Comparison of ENCODE assay signal across 17 cellular contexts in the genomic region with DNA sequence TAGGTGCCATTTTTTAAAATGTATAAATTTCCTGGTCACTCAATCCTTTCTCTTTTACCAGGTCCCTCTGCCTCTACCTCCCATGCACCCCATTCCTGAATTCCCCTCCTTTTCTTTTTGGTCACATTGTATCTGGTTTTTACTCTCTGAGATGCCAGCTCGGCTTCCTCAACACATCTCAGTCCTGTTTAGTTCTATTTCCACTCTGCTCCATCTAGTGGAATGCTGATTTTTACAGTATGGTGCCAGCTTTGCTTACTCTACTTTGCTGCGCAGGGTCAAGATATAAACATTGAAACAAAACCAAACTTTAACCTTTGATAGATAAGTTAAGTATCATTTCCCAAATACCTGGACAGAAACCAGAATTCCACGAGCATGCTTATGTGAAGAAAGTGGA.
DNase-seq lines count a peak whose midpoint lies in the region; ATAC-seq and TF ChIP-seq lines count a peak whose summit lies in the region.
"Had no signal": no experiment of that assay in that cellular context is flagged by ENCODE, and none has a peak within 500 bp of the region (broad histone marks: within the 10 kb centered on the region; RNA-seq: fewer than 3 reads in every experiment).

No MANE protein-coding gene starts in this region.

- DNase-seq in Right ventricle myocardium inferior (ENCODE audit: missing footprints) = no peak
- DNase-seq in right atrium auricular region (ENCODE audit: low spot score) = no peak
- DNase-seq in OCI-M1 (lab: John Stamatoyannopoulos, UW) = peak; percentile 62
- DNase-seq in erythroblast (lab: John Stamatoyannopoulos, UW) = peak; percentile 38 to 40
- no peak for DNase-seq in gastrocnemius medialis
- no peak for DNase-seq in foreskin fibroblast
- no peak for DNase-seq in OCI-LY7 (ENCODE audit: low spot score)
- DNase-seq in activated gamma-delta T cell (lab: John Stamatoyannopoulos, UW) = no peak
- DNase-seq: Caco-2; CD4-positive, alpha-beta T cell; GOT3; NCI-H1105; NCI-H2081 treated with DMSO at 0.1 percent for 48 hours; NCI-H446 treated with DMSO at 0.1 percent for 48 hours; SIG-M5 had no signal

- in situ Hi-C loops in gastrocnemius medialis (cut with MboI; ENCODE audit: low sequenced_read_pairs in 4 of 4) = no loop called here

- POLR2A ChIA-PET in OCI-LY7 (lab: Charles Lee) = interaction anchor here (1.3 kb wide), 1 partner anchor 10 kb away, joined by 4 read pairs; no protein-coding TSS in a partner anchor

- H3K36me3 ChIP-seq in right atrium auricular region = no peaks in the 10 kb centered on the region
- H3K36me3 ChIP-seq in gastrocnemius medialis = no peaks in the 10 kb centered on the region
- no peaks in the 10 kb centered on the region for H3K36me3 ChIP-seq in OCI-LY7 (ENCODE audit: insufficient read depth, low read length)

- no TSS peak for BruUV-seq in OCI-LY7 (replicated peaks; lab: Mats Ljungman, UMichigan)

- H3K4me2 ChIP-seq in OCI-LY7 (ENCODE audit: low read length) = no peak overlapping the region

- TF ChIP-seq CTCF in right atrium auricular region (IDR thresholded peaks at IDR 0.05) = peak in 1 of 2 donors; percentile 29
- TF ChIP-seq CTCF in gastrocnemius medialis (IDR thresholded peaks at IDR 0.05 in 4 of 5, conservative IDR thresholded peaks at IDR 0.05 in 1 of 5) = no peak
- no peak for TF ChIP-seq CTCF in foreskin fibroblast (IDR thresholded peaks at IDR 0.05; ENCODE audit: low read depth, low read length)
- TF ChIP-seq CTCF in OCI-LY7 (conservative IDR thresholded peaks at IDR 0.05; ENCODE audit: low read length) = no peak

- TF ChIP-seq POLR2A in erythroblast (IDR thresholded peaks at IDR 0.05; ENCODE audit: low read length) = no peak
- TF ChIP-seq POLR2A in gastrocnemius medialis (IDR thresholded peaks at IDR 0.05) = no peak

- H3K27ac ChIP-seq in right atrium auricular region = peak overlapping the region in 1 of 2 donors; percentile 60
- H3K27ac ChIP-seq in gastrocnemius medialis = peak overlapping the region; percentile 72 to 82 (median 75)
- no peak overlapping the region for H3K27ac ChIP-seq in OCI-LY7 (ENCODE audit: low read depth, low read length, poor library complexity, severe bottlenecking)
- H3K27ac ChIP-seq: 22Rv1 had no signal

- H3K9me2 ChIP-seq in OCI-LY7 (ENCODE audit: insufficient read depth, low read length) = 0 out of 2 replicates have a peak, but pooled peaks cover 3% of the 10 kb centered on the region

- H4K20me1 ChIP-seq in OCI-LY7 (ENCODE audit: insufficient read depth, low read length) = no peaks in the 10 kb centered on the region

- H3K4me3 ChIP-seq in right atrium auricular region (no peak overlapping the region), gastrocnemius medialis (peak overlapping the region in 1 of 4 donors; percentile 16), foreskin fibroblast (ENCODE audit: low read depth in 1 of 2, low read length in 2 of 2) (no peak overlapping the region), OCI-LY7 (ENCODE audit: low read depth, low read length, poor library complexity, severe bottlenecking) (no peak overlapping the region)
- H3K4me3 ChIP-seq: K562 had no signal

- ATAC-seq in Right ventricle myocardium inferior (peak; percentile 37), gastrocnemius medialis (peak; percentile 67 to 80)
- ATAC-seq: K562 had no signal

- CTCF ChIA-PET in OCI-LY7 (lab: Charles Lee; ENCODE audit: unreplicated experiment) = no interaction called here

- no peak overlapping the region for H2AFZ ChIP-seq in OCI-LY7 (ENCODE audit: low read length)

- H3K4me1 ChIP-seq in right atrium auricular region = no peaks in the 10 kb centered on the region
- H3K4me1 ChIP-seq in gastrocnemius medialis = peaks cover 12 to 22% of the 10 kb centered on the region in 2 donors
- H3K4me1 ChIP-seq in OCI-LY7 (ENCODE audit: insufficient read depth, low read length, poor library complexity, severe bottlenecking) = no peaks in the 10 kb centered on the region
- H3K4me1 ChIP-seq: Caco-2 had no signal

- no peaks in the 10 kb centered on the region for H3K79me2 ChIP-seq in OCI-LY7 (ENCODE audit: insufficient read depth, low read depth, low read length)

- H3K9me3 ChIP-seq in right atrium auricular region (no peaks in the 10 kb centered on the region), gastrocnemius medialis (no peaks in the 10 kb centered on the region), OCI-LY7 (ENCODE audit: low read length) (no peaks in the 10 kb centered on the region)
- H3K9me3 ChIP-seq: Caco-2 had no signal

- H3K27me3 ChIP-seq in right atrium auricular region (no peaks in the 10 kb centered on the region), gastrocnemius medialis (no peaks in the 10 kb centered on the region)

- intact Hi-C loops in Right ventricle myocardium inferior (cut with DNase I) (no loop called here), gastrocnemius medialis (cut with DNase I; ENCODE audit: low total_unique reads) (loop anchor here (2.0 kb wide), 1 partner anchor 26 kb away; no protein-coding TSS in a partner anchor), OCI-LY7 (cut with micrococcal nuclease; ENCODE audit: unreplicated experiment) (no loop called here)

Comparison
In these comparisons a context has a peak if more than half of its experiments do, and no peak if none do; other contexts are left out.
1. DNase-seq: peak in OCI-M1 (single experiment) and erythroblast (2 of 2); none in Right ventricle myocardium inferior (single experiment), right atrium auricular region (single experiment), gastrocnemius medialis (0 of 2), foreskin fibroblast (0 of 2), OCI-LY7 (single experiment) and activated gamma-delta T cell (single experiment).